In genomic region chr20:41480054-41480770, GRCh38 we compare ENCODE assay signal across 11 cellular contexts.
DNase-seq lines count a peak whose midpoint lies in the region; ATAC-seq and TF ChIP-seq lines count a peak whose summit lies in the region.
"Had no signal": no experiment of that assay in that cellular context is flagged by ENCODE, and none has a peak within 500 bp of the region (broad histone marks: within the 10 kb centered on the region; RNA-seq: fewer than 3 reads in every experiment).

No MANE protein-coding gene starts in this region.

- H3K36me3 ChIP-seq in adipocyte (ENCODE audit: control insufficient read depth, insufficient read depth, low read length, severe bottlenecking) = peaks cover 45% of the 10 kb centered on the region

- no peak for TF ChIP-seq CTCF in progenitor cell of endocrine pancreas (IDR thresholded peaks at IDR 0.05; ENCODE audit: unreplicated experiment)

- no peaks in the 10 kb centered on the region for H3K9me3 ChIP-seq in adipocyte (ENCODE audit: control insufficient read depth, low read length)
- H3K9me3 ChIP-seq: testis had no signal

- H3K4me1 ChIP-seq in adipocyte (ENCODE audit: control insufficient read depth, insufficient read depth, low read length) = peaks cover 32% of the 10 kb centered on the region

- peak overlapping the region; percentile 3 for H3K4me3 Mint-ChIP-seq in activated CD4-positive, alpha-beta T cell treated with anti-CD3 and anti-CD28 coated beads, Interleukin-2, amount 10 ng/mL, durations not matched to agents 24 days and 14 days
- no peak overlapping the region for H3K4me3 Mint-ChIP-seq in progenitor cell of endocrine pancreas (ENCODE audit: low read depth)

- peak overlapping the region; percentile 36 for H3K27ac Mint-ChIP-seq in activated CD4-positive, alpha-beta T cell treated with anti-CD3 and anti-CD28 coated beads, Interleukin-2, amount 10 ng/mL, durations not matched to agents 24 days and 14 days
- peak overlapping the region; percentile 22 for H3K27ac Mint-ChIP-seq in progenitor cell of endocrine pancreas

- intact Hi-C loops in activated CD4-positive, alpha-beta T cell treated with anti-CD3 and anti-CD28 coated beads, Interleukin-2, amount 10 ng/mL, durations not matched to agents 24 days and 14 days (cut with micrococcal nuclease) = no loop called here

- no peaks in the 10 kb centered on the region for H3K27me3 Mint-ChIP-seq in activated CD4-positive, alpha-beta T cell treated with anti-CD3 and anti-CD28 coated beads, Interleukin-2, amount 10 ng/mL, durations not matched to agents 24 days and 14 days
- no peaks in the 10 kb centered on the region for H3K27me3 Mint-ChIP-seq in progenitor cell of endocrine pancreas

- no peaks in the 10 kb centered on the region for H3K9me3 Mint-ChIP-seq in activated CD4-positive, alpha-beta T cell treated with anti-CD3 and anti-CD28 coated beads, Interleukin-2, amount 10 ng/mL, durations not matched to agents 24 days and 14 days
- H3K9me3 Mint-ChIP-seq in progenitor cell of endocrine pancreas (ENCODE audit: low read depth) = no peaks in the 10 kb centered on the region

- peak; percentile 63 for DNase-seq in activated CD4-positive, alpha-beta T cell treated with anti-CD3 and anti-CD28 coated beads, Interleukin-2, amount 10 ng/mL, durations not matched to agents 24 days and 14 days
- no peak for DNase-seq in activated CD4-positive, alpha-beta T cell treated with anti-CD3 and anti-CD28 coated beads for 1 hour
- DNase-seq in NCI-H69 (lab: John Stamatoyannopoulos, UW) = peak; percentile 0
- DNase-seq in adipocyte (ENCODE audit: low read depth) = peak; percentile 17
- DNase-seq in progenitor cell of endocrine pancreas (ENCODE audit: low spot score, unreplicated experiment) = no peak
- DNase-seq in stimulated activated CD4-positive, alpha-beta T cell treated with anti-CD3 and anti-CD28 coated beads, Interleukin-2, amount 100 ng/mL, for 48 hours = no peak
- DNase-seq: activated gamma-delta T cell treated with Interleukin-2 at 50 U/mL for 16 hours; stimulated activated CD4-positive, alpha-beta T cell treated with anti-CD3 and anti-CD28 coated beads, Interleukin-1b, Interleukin-23, amount 100 ng/mL, for 48 hours; testis had no signal

- H3K36me3 Mint-ChIP-seq in activated CD4-positive, alpha-beta T cell treated with anti-CD3 and anti-CD28 coated beads, Interleukin-2, amount 10 ng/mL, durations not matched to agents 24 days and 14 days (ENCODE audit: low read depth) = peaks cover 51% of the 10 kb centered on the region
- peaks cover 33% of the 10 kb centered on the region for H3K36me3 Mint-ChIP-seq in progenitor cell of endocrine pancreas (ENCODE audit: insufficient read depth)

- no peak overlapping the region for H3K9ac ChIP-seq in adipocyte (ENCODE audit: low read length)

- no peaks in the 10 kb centered on the region for H3K27me3 ChIP-seq in adipocyte (replicated peaks; ENCODE audit: control insufficient read depth, insufficient read depth, low read length)
- H3K27me3 ChIP-seq: testis had no signal

- peaks cover 25% of the 10 kb centered on the region for H3K4me1 Mint-ChIP-seq in activated CD4-positive, alpha-beta T cell treated with anti-CD3 and anti-CD28 coated beads, Interleukin-2, amount 10 ng/mL, durations not matched to agents 24 days and 14 days
- H3K4me1 Mint-ChIP-seq in progenitor cell of endocrine pancreas (ENCODE audit: low read depth) = peaks cover 18% of the 10 kb centered on the region

- H3K4me3 ChIP-seq in adipocyte (ENCODE audit: low read length) = no peak overlapping the region
- H3K4me3 ChIP-seq: testis had no signal

- no peak for ATAC-seq in HG03280 (IDR thresholded peaks at IDR 0.05; ENCODE audit: unreplicated experiment)
- ATAC-seq in HG03108 (IDR thresholded peaks at IDR 0.05; ENCODE audit: unreplicated experiment) = no peak

Comparison
In these comparisons a context has a peak if more than half of its experiments do, and no peak if none do; other contexts are left out.
1. DNase-seq: peak in activated CD4-positive, alpha-beta T cell treated with anti-CD3 and anti-CD28 coated beads, Interleukin-2, amount 10 ng/mL, durations not matched to agents 24 days and 14 days (single experiment), NCI-H69 (single experiment) and adipocyte (single experiment); none in activated CD4-positive, alpha-beta T cell treated with anti-CD3 and anti-CD28 coated beads for 1 hour (single experiment), progenitor cell of endocrine pancreas (single experiment) and stimulated activated CD4-positive, alpha-beta T cell treated with anti-CD3 and anti-CD28 coated beads, Interleukin-2, amount 100 ng/mL, for 48 hours (0 of 2).